Comparison of ENCODE assay signal across 1 cellular context in genomic region chr11:25737071-25737675, GRCh38.
TF ChIP-seq lines count a peak whose summit lies in the region.

No MANE protein-coding gene starts in this region.

TF ChIP-seq in H1, 55 proteins besides CTCF, POLR2A, EP300 and RAD21:
- TF ChIP-seq CHD7 (IDR thresholded peaks at IDR 0.05; ENCODE audit: insufficient replicate concordance, low read length) (no peak), TAF7 (optimal IDR thresholded peaks at IDR 0.05; ENCODE audit: borderline replicate concordance, low read depth, low read length) (no peak), NANOG (IDR thresholded peaks at IDR 0.05; ENCODE audit: insufficient read depth, low read depth, low read length, poor library complexity, severe bottlenecking) (no peak), NRF1 (IDR thresholded peaks at IDR 0.05; ENCODE audit: low read depth, low read length) (no peak), RBBP5 (IDR thresholded peaks at IDR 0.05; ENCODE audit: borderline replicate concordance, low read depth, low read length) (no peak), HDAC2 (IDR thresholded peaks at IDR 0.05; ENCODE audit: borderline replicate concordance in 1 of 2, low read depth in 2 of 2, low read length in 2 of 2) (no peak), CBX8 (IDR thresholded peaks at IDR 0.05; ENCODE audit: borderline replicate concordance, low read depth, low read length) (no peak), BRCA1 (IDR thresholded peaks at IDR 0.05; ENCODE audit: low read depth, low read length) (no peak), SIN3A (conservative IDR thresholded peaks at IDR 0.05 in 1 of 2, IDR thresholded peaks at IDR 0.05 in 1 of 2; ENCODE audit: low read depth in 1 of 2, low read length in 2 of 2) (no peak), BACH1 (IDR thresholded peaks at IDR 0.05; ENCODE audit: low read length) (no peak), CBX5 (IDR thresholded peaks at IDR 0.05; ENCODE audit: low read depth, low read length) (no peak), YY1 (IDR thresholded peaks at IDR 0.05; ENCODE audit: low read depth, low read length) (no peak), EZH2 (IDR thresholded peaks at IDR 0.05; ENCODE audit: low read depth, low read length, severe bottlenecking) (no peak), SAP30 (IDR thresholded peaks at IDR 0.05; ENCODE audit: insufficient read depth, insufficient replicate concordance, low read length) (no peak), CHD1 (IDR thresholded peaks at IDR 0.05; ENCODE audit: low read depth, low read length) (no peak), SIX5 (IDR thresholded peaks at IDR 0.05; ENCODE audit: low read depth, low read length) (no peak)
